Comparison of ENCODE assay signal across 19 cellular contexts in genomic region chr18:46158498-46158897, GRCh38. TPM values are rescaled to one million over a fixed set of nuclear protein-coding genes. Genes with fewer than 3 reads are reported as not detected.
DNase-seq lines count a peak whose midpoint lies in the region; ATAC-seq, FAIRE-seq and TF ChIP-seq lines count a peak whose summit lies in the region.
"Had no signal": no experiment of that assay in that cellular context is flagged by ENCODE, and none has a peak within 500 bp of the region (broad histone marks: within the 10 kb centered on the region; RNA-seq: fewer than 3 reads in every experiment).

No MANE protein-coding gene starts in this region.

- DNase-seq in AG20443 (ENCODE audit: low spot score), result peak; percentile 33
- DNase-seq in G401 (ENCODE audit: low spot score), result peak; percentile 52
- DNase-seq in T-cell, result no peak
- DNase-seq in fibroblast of peridontal ligament (ENCODE audit: extremely low read depth), result peak; percentile 8
- DNase-seq in GM12891 (ENCODE audit: insufficient read length, low spot score), result no peak
- DNase-seq in WTC11 (ENCODE audit: low spot score), result no peak
- DNase-seq in GM19238 (ENCODE audit: insufficient read length, low spot score), result no peak
- no peak for DNase-seq in vagina (ENCODE audit: extremely low spot score in 2 of 2)
- DNase-seq: activated gamma-delta T cell, AML-193, DMS 273 treated with DMSO at 0.1 percent for 48 hours, KG1, midbrain, NCI-H1417 treated with DMSO at 0.1 percent for 48 hours, NCI-H345, transverse colon had no signal

- no peaks in the 10 kb centered on the region for H3K9me3 ChIP-seq in vagina
- H3K9me3 ChIP-seq: breast epithelium, gastroesophageal sphincter, HAP-1, transverse colon had no signal

- H3K4me3 Mint-ChIP-seq in T-cell (no peak overlapping the region), WTC11 (no peak overlapping the region)

- H3K36me3 ChIP-seq in vagina, result no peaks in the 10 kb centered on the region
- H3K36me3 ChIP-seq: breast epithelium, HAP-1, transverse colon had no signal

- H3K27me3 Mint-ChIP-seq in T-cell (no peaks in the 10 kb centered on the region), WTC11 (ENCODE audit: low read depth) (no peaks in the 10 kb centered on the region; the same call in 1 of the 2 replicates)

- H3K36me3 Mint-ChIP-seq in T-cell, result no peaks in the 10 kb centered on the region
- H3K36me3 Mint-ChIP-seq in WTC11, result no peaks in the 10 kb centered on the region

- H3K27ac ChIP-seq in vagina, result no peak overlapping the region
- H3K27ac ChIP-seq: breast epithelium, gastroesophageal sphincter, transverse colon had no signal

- ATAC-seq in T-cell (replicated peaks in 1 of 4) (no peak), WTC11 (no peak; the same call in 1 of the 2 replicates)
- ATAC-seq: gastroesophageal sphincter had no signal

- H3K27ac Mint-ChIP-seq in T-cell, result peak overlapping the region; percentile 95 to 99
- H3K27ac Mint-ChIP-seq in WTC11, result no peak overlapping the region

- H3K27me3 ChIP-seq in vagina, result no peaks in the 10 kb centered on the region
- H3K27me3 ChIP-seq: breast epithelium, gastroesophageal sphincter, transverse colon had no signal

- POLR2A ChIA-PET in T-cell (lab: Charles Lee), result no interaction called here
- POLR2A ChIA-PET in WTC11 (lab: Charles Lee), result no interaction called here

- CTCF ChIA-PET in T-cell (lab: Charles Lee), result interaction anchor here (1.1 to 3.0 kb wide), 6 partner anchors 9 to 500 kb away, joined by 4 to 17 read pairs (median 8); a partner anchor contains a TSS
- CTCF ChIA-PET in WTC11 (lab: Charles Lee), result interaction anchor here (1.2 to 3.4 kb wide), 3 partner anchors 9 to 15 kb away, joined by 3 to 30 read pairs (median 9); a partner anchor contains a TSS

- TF ChIP-seq POLR2A in GM12891 (IDR thresholded peaks at IDR 0.05; ENCODE audit: low read depth, low read length) (no peak), vagina (IDR thresholded peaks at IDR 0.05) (no peak)

- TF ChIP-seq CTCF in WTC11 (IDR thresholded peaks at IDR 0.05), result no peak
- TF ChIP-seq CTCF in vagina (IDR thresholded peaks at IDR 0.05), result no peak

- peaks cover 62 to 82% (median 74%) of the 10 kb centered on the region in 3 donors for H3K4me1 Mint-ChIP-seq in T-cell
- H3K4me1 Mint-ChIP-seq in WTC11, result peaks cover 14% of the 10 kb centered on the region

- no peak for FAIRE-seq in GM12891 (lab: Jason Lieb, UNC)

- no peaks in the 10 kb centered on the region for H3K4me1 ChIP-seq in vagina
- H3K4me1 ChIP-seq: breast epithelium, gastroesophageal sphincter, transverse colon had no signal

- H3K9me3 Mint-ChIP-seq in T-cell (no peaks in the 10 kb centered on the region), WTC11 (peaks cover 8% of the 10 kb centered on the region)

- in situ Hi-C loops in G401 (cut with HindIII; ENCODE audit: low sequenced_read_pairs), result no loop called here

- H3K4me3 ChIP-seq in vagina, result no peak overlapping the region
- H3K4me3 ChIP-seq: breast epithelium, gastroesophageal sphincter, HAP-1, transverse colon had no signal

- intact Hi-C loops in vagina (cut with DNase I), result loop anchor here (10.0 kb wide), 1 partner anchor 496 kb away; the partner anchor contains the start of gene LOXHD1

TF ChIP-seq in GM12891, 5 proteins besides CTCF, POLR2A, EP300 and RAD21:
- no peak for TF ChIP-seq TAF1 (IDR thresholded peaks at IDR 0.05; ENCODE audit: low read depth, low read length)
- no peak for TF ChIP-seq PAX5 (IDR thresholded peaks at IDR 0.05; ENCODE audit: insufficient read depth, low read length, severe bottlenecking)
- TF ChIP-seq SPI1 (IDR thresholded peaks at IDR 0.05; ENCODE audit: low read depth, low read length), result no peak
- TF ChIP-seq POU2F2 (IDR thresholded peaks at IDR 0.05; ENCODE audit: low read depth, low read length), result no peak
- no peak for TF ChIP-seq POLR2AphosphoS5 (IDR thresholded peaks at IDR 0.05; ENCODE audit: low read depth, low read length)

TF ChIP-seq in WTC11, 78 proteins besides CTCF, POLR2A, EP300 and RAD21:
- TF ChIP-seq ATF3 (CRISPR knock-in tag; conservative IDR thresholded peaks at IDR 0.05) (no peak), E2F5 (CRISPR knock-in tag; IDR thresholded peaks at IDR 0.05) (no peak), OVOL2 (CRISPR knock-in tag; IDR thresholded peaks at IDR 0.05; ENCODE audit: borderline replicate concordance) (no peak), ATF1 (CRISPR knock-in tag; IDR thresholded peaks at IDR 0.05) (no peak), FOXP1 (CRISPR knock-in tag; IDR thresholded peaks at IDR 0.05; ENCODE audit: borderline replicate concordance) (no peak), NFATC4 (CRISPR knock-in tag; IDR thresholded peaks at IDR 0.05) (no peak)

RNA-seq across cellular contexts. Expression of gene HAUS1, which starts 54.3 kb away (rescaled TPM):
- total RNA-seq in G401 (2014; rRNA removed; shearing (Covaris generic)), result 237 and 250 TPM in 2 replicates
- total RNA-seq in T-cell (10 to 100 TPM; 16.3 to 23.2 (median 20.6) TPM), WTC11 (2021) (58.7 to 68.3 TPM (median 68.1 TPM) in 3 replicates), vagina (20.9 TPM)
- polyA plus RNA-seq in GM12891 (2012; ENCODE audit: low read depth, missing spikeins), result 44.6 TPM

Comparison
In these comparisons a context has a peak if more than half of its experiments do, and no peak if none do; other contexts are left out.
1. DNase-seq: peak in AG20443 (single experiment), G401 (single experiment) and fibroblast of peridontal ligament (single experiment); none in T-cell (0 of 34), GM12891 (single experiment), WTC11 (single experiment), GM19238 (single experiment) and vagina (0 of 2).